Comparison of ENCODE assay signal across 19 cellular contexts in the genomic region with DNA sequence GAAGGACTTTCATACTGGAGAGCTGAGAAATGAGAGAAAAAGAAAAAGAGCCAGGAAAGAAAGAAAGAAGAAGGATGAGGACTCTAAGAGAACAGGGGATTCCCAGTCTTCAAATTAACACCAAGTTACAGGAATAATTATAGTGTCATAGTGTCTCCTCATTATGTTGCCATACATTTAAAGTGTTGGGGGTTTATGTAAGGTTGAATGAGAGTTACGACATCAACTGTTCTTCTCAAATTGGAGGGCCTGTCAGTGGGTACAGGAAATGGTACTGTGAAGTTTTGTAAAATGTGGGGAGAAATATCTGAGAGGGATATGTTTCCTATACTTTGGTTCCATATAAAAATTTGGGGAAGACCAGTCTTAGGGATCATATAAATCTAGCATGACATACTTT. TPM values are rescaled to one million over a fixed set of nuclear protein-coding genes. Genes with fewer than 3 reads are reported as not detected.
"Had no signal": no experiment of that assay in that cellular context is flagged by ENCODE, and none has a peak within 500 bp of the region (broad histone marks: within the 10 kb centered on the region; RNA-seq: fewer than 3 reads in every experiment).

No MANE protein-coding gene starts in this region.

- H3K9me3 ChIP-seq: right lobe of liver, suprapubic skin had no signal

- H3K4me2 ChIP-seq: smooth muscle cell had no signal

- H3K27ac ChIP-seq: brain microvascular endothelial cell, epithelial cell of prostate, heart left ventricle, psoas muscle, right lobe of liver, suprapubic skin had no signal

- ATAC-seq: heart left ventricle; psoas muscle; right lobe of liver; stimulated activated naive CD8-positive, alpha-beta T cell treated with anti-CD3 and anti-CD28 coated beads, Interleukin-15, Interleukin-2, amounts not matched to agents 100 U/mL and 50 U/mL, for 24 hours; T-helper 17 cell had no signal

- H3K4me1 ChIP-seq: psoas muscle, right lobe of liver had no signal

- H3K27ac Mint-ChIP-seq: activated naive CD8-positive, alpha-beta T cell treated with anti-CD3 and anti-CD28 coated beads, Interleukin-2, amount 10 ng/mL, durations not matched to agents 7 days and 5 days; activated T-helper 1 cell treated with anti-CD3 and anti-CD28 coated beads, Interleukin-12 subunit alpha, Interleukin-12 subunit beta, Interleukin-2, Interleukin-4 antibody, amounts not matched to agents 30 ng/mL and 10 ng/mL and 1 ng/mL, durations not matched to agents 14 hours and 24 hours and 36 hours had no signal

- DNase-seq: activated CD4-positive, alpha-beta T cell treated with anti-CD3 and anti-CD28 coated beads, Interleukin-2, amount 50 U/mL, for 1 hour; activated naive CD8-positive, alpha-beta T cell treated with anti-CD3 and anti-CD28 coated beads, Interleukin-2, amount 10 ng/mL, durations not matched to agents 7 days and 5 days; anterior cingulate cortex; brain microvascular endothelial cell; cerebellar nuclear complex; effector memory CD4-positive, alpha-beta T cell; heart left ventricle; psoas muscle; right lobe of liver; stimulated activated naive CD8-positive, alpha-beta T cell treated with anti-CD3 and anti-CD28 coated beads, Interleukin-15, Interleukin-2, amounts not matched to agents 100 U/mL and 50 U/mL, for 24 hours; T-helper 17 cell; trophoblast cell had no signal

- H3K4me3 Mint-ChIP-seq: activated naive CD8-positive, alpha-beta T cell treated with anti-CD3 and anti-CD28 coated beads, Interleukin-2, amount 10 ng/mL, durations not matched to agents 7 days and 5 days; activated T-helper 1 cell treated with anti-CD3 and anti-CD28 coated beads, Interleukin-12 subunit alpha, Interleukin-12 subunit beta, Interleukin-2, Interleukin-4 antibody, amounts not matched to agents 30 ng/mL and 10 ng/mL and 1 ng/mL, durations not matched to agents 14 hours and 24 hours and 36 hours; T-helper 17 cell had no signal

- H3K27me3 ChIP-seq: brain microvascular endothelial cell, heart left ventricle, right lobe of liver had no signal

- H3K36me3 ChIP-seq: brain microvascular endothelial cell, heart left ventricle, right lobe of liver, suprapubic skin had no signal

- H3K4me3 ChIP-seq: heart left ventricle, psoas muscle, right lobe of liver, suprapubic skin had no signal

RNA-seq across cellular contexts. Expression of a gene that starts 26.7 kb away (rescaled TPM):
- total RNA-seq: activated CD8-positive, alpha-beta memory T cell treated with anti-CD3 and anti-CD28 coated beads for 36 hours; activated naive CD8-positive, alpha-beta T cell treated with anti-CD3 and anti-CD28 coated beads, Interleukin-2, amount 10 ng/mL, durations not matched to agents 7 days and 5 days; activated T-helper 1 cell treated with anti-CD3 and anti-CD28 coated beads, Interleukin-12 subunit alpha, Interleukin-12 subunit beta, Interleukin-2, Interleukin-4 antibody, amounts not matched to agents 30 ng/mL and 10 ng/mL and 1 ng/mL, durations not matched to agents 14 hours and 24 hours and 36 hours; lower leg skin; mesenteric fat pad; right lobe of liver; smooth muscle cell; suprapubic skin; T-helper 17 cell had no signal
- polyA plus RNA-seq: smooth muscle cell had no signal
